Comparison of ENCODE assay signal across 8 cellular contexts in the genomic region with DNA sequence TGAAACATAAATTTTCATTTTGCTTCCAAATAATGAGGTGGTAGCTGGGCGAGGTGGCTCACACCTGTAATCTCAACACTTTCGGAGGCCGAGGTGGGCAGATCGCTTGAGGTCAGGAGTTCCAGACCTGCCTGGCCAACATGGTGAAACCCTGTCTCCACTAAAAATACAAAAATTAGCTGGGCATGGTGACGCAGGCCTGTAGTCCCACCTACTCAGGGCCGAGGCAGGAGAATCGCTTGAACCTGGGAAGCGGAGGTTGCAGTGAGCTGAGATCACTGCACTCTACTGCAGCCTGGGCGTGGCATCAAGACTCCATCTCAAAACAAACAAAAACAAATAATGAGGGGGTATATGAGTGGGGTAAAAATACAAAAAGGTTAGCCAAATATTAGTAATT. TPM values are rescaled to one million over a fixed set of nuclear protein-coding genes. Genes with fewer than 3 reads are reported as not detected.
A peak's percentile ranks its signal among the peaks of the same experiment; 100 is the strongest.
DNase-seq lines count a peak whose midpoint lies in the region; TF ChIP-seq lines count a peak whose summit lies in the region.
"Not testable (repeated sequence)": the region's sequence is repeated elsewhere in the genome, so short reads cannot be mapped to it uniquely, and the experiment has no call there.

No MANE protein-coding gene starts in this region.

- CTCF ChIA-PET in activated CD4-positive, alpha-beta T cell treated with anti-CD3 and anti-CD28 coated beads, Interleukin-2, amount 10 ng/mL, durations not matched to agents 7 days and 5 days (lab: Charles Lee) = interaction anchor here (0.6 to 2.2 kb wide), 3 partner anchors 14 to 267 kb away, joined by 3 to 8 read pairs (median 4); no protein-coding TSS in a partner anchor
- CTCF ChIA-PET in MCF 10A (lab: Yijun Ruan, JAX) = interaction anchor here (0.6 to 3.5 kb wide), 7 partner anchors 9 to 617 kb away, joined by 3 to 15 read pairs (median 3); no protein-coding TSS in a partner anchor

- not testable (repeated sequence) for TF ChIP-seq CTCF in GM12875 (IDR thresholded peaks at IDR 0.05; ENCODE audit: borderline replicate concordance, insufficient read depth, low read depth, low read length); MCF 10A (IDR thresholded peaks at IDR 0.05; ENCODE audit: unreplicated experiment); fibroblast of mammary gland (conservative IDR thresholded peaks at IDR 0.05; ENCODE audit: control insufficient read depth, insufficient read depth, low read depth, low read length); mesothelial cell of epicardium (IDR thresholded peaks at IDR 0.05; ENCODE audit: unreplicated experiment)

- not testable (repeated sequence) for H3K27me3 Mint-ChIP-seq in activated CD4-positive, alpha-beta T cell treated with anti-CD3 and anti-CD28 coated beads, Interleukin-2, amount 10 ng/mL, durations not matched to agents 7 days and 5 days; MCF 10A (ENCODE audit: insufficient read depth, unreplicated experiment); mesothelial cell of epicardium (ENCODE audit: low read depth)

- not testable (repeated sequence) for BruUV-seq in MCF 10A (replicated peaks; lab: Mats Ljungman, UMichigan)

- peak overlapping the region; percentile 93 for H3K4me3 Mint-ChIP-seq in activated CD4-positive, alpha-beta T cell treated with anti-CD3 and anti-CD28 coated beads, Interleukin-2, amount 10 ng/mL, durations not matched to agents 7 days and 5 days
- H3K4me3 Mint-ChIP-seq in MCF 10A (ENCODE audit: unreplicated experiment) (peak overlapping the region; percentile 84), mesothelial cell of epicardium (peak overlapping the region; percentile 93)

- H3K4me1 Mint-ChIP-seq in activated CD4-positive, alpha-beta T cell treated with anti-CD3 and anti-CD28 coated beads, Interleukin-2, amount 10 ng/mL, durations not matched to agents 7 days and 5 days = peaks cover 26% of the 10 kb centered on the region
- H3K4me1 Mint-ChIP-seq in MCF 10A (ENCODE audit: insufficient read depth, unreplicated experiment) (peaks cover 14% of the 10 kb centered on the region), mesothelial cell of epicardium (peaks cover 13% of the 10 kb centered on the region)

- H3K27me3 ChIP-seq in ACC112 (ENCODE audit: insufficient read depth, low read length) = not testable (repeated sequence)

- peaks cover 26% of the 10 kb centered on the region for H3K36me3 ChIP-seq in ACC112 (ENCODE audit: insufficient read depth, low read length)

- peak overlapping the region; percentile 96 for H3K4me3 ChIP-seq in ACC112 (ENCODE audit: low read depth, low read length)
- peak overlapping the region; percentile 96 for H3K4me3 ChIP-seq in GM12875 (ENCODE audit: low read depth, low read length)
- peak overlapping the region; percentile 95 for H3K4me3 ChIP-seq in fibroblast of mammary gland (ENCODE audit: control insufficient read depth, low read depth, low read length)
- H3K4me3 ChIP-seq in skeletal muscle cell (ENCODE audit: low read depth, low read length) = peak overlapping the region; percentile 83

- H3K36me3 Mint-ChIP-seq in activated CD4-positive, alpha-beta T cell treated with anti-CD3 and anti-CD28 coated beads, Interleukin-2, amount 10 ng/mL, durations not matched to agents 7 days and 5 days (ENCODE audit: low read depth) = peaks cover 26% of the 10 kb centered on the region
- not testable (repeated sequence) for H3K36me3 Mint-ChIP-seq in MCF 10A (ENCODE audit: insufficient read depth, unreplicated experiment); mesothelial cell of epicardium

- POLR2A ChIA-PET in activated CD4-positive, alpha-beta T cell treated with anti-CD3 and anti-CD28 coated beads, Interleukin-2, amount 10 ng/mL, durations not matched to agents 7 days and 5 days (lab: Charles Lee) = not testable (repeated sequence)
- POLR2A ChIA-PET in MCF 10A (lab: Yijun Ruan, JAX) = interaction anchor here (0.8 to 7.8 kb wide), 10 partner anchors 8 to 343 kb away, joined by 3 to 131 read pairs (median 6); partner anchors contain the start of gene TOMM20

- peaks cover 42% of the 10 kb centered on the region for H3K79me2 ChIP-seq in ACC112 (ENCODE audit: control insufficient read depth, insufficient read depth, low read length, unreplicated experiment)

- DNase-seq in NCI-H2227 treated with DMSO at 0.1 percent for 48 hours (lab: John Stamatoyannopoulos, UW) (peak; percentile 15), MCF 10A (ENCODE audit: unreplicated experiment) (peak; percentile 30)
- not testable (repeated sequence) for DNase-seq in activated CD4-positive, alpha-beta T cell treated with anti-CD3 and anti-CD28 coated beads, Interleukin-2, amount 10 ng/mL, durations not matched to agents 7 days and 5 days; fibroblast of mammary gland (ENCODE audit: low read depth); mesothelial cell of epicardium (ENCODE audit: low spot score in 2 of 2, unreplicated experiment in 2 of 2); skeletal muscle cell (ENCODE audit: low read depth)

- H3K9me3 Mint-ChIP-seq in activated CD4-positive, alpha-beta T cell treated with anti-CD3 and anti-CD28 coated beads, Interleukin-2, amount 10 ng/mL, durations not matched to agents 7 days and 5 days; MCF 10A (ENCODE audit: unreplicated experiment); mesothelial cell of epicardium: not testable (repeated sequence)

- H3K4me1 ChIP-seq in ACC112 (ENCODE audit: control insufficient read depth, insufficient read depth, low read length, unreplicated experiment) = peaks cover 17% of the 10 kb centered on the region

- intact Hi-C loops in MCF 10A (cut with micrococcal nuclease) = loop anchor here (2.0 to 10.0 kb wide), 2 partner anchors 169 to 685 kb away; partner anchors contain the start of genes ARID4B, GGPS1 and TARBP1

- not testable (repeated sequence) for H3K27ac ChIP-seq in ACC112 (ENCODE audit: low read depth, low read length)

- H3K27ac Mint-ChIP-seq in activated CD4-positive, alpha-beta T cell treated with anti-CD3 and anti-CD28 coated beads, Interleukin-2, amount 10 ng/mL, durations not matched to agents 7 days and 5 days = peak overlapping the region; percentile 84
- H3K27ac Mint-ChIP-seq in MCF 10A (ENCODE audit: low read depth, unreplicated experiment) (peak overlapping the region; percentile 95), mesothelial cell of epicardium (peak overlapping the region; percentile 91)

- H2AFZ ChIP-seq in ACC112 (ENCODE audit: low read length, unreplicated experiment) = peak overlapping the region; percentile 63

RNA-seq across cellular contexts. Expression of gene RBM34, which starts 1.1 kb away (rescaled TPM):
- 100 to 1,000 TPM; 112 to 116 TPM for total RNA-seq in activated CD4-positive, alpha-beta T cell treated with anti-CD3 and anti-CD28 coated beads, Interleukin-2, amount 10 ng/mL, durations not matched to agents 7 days and 5 days
- total RNA-seq in MCF 10A (2022) (150 and 184 TPM in 2 replicates), mesothelial cell of epicardium (62.6 to 72.1 TPM (median 70.8 TPM) in 3 replicates)

RNA-seq across cellular contexts. Expression of gene TOMM20, which starts 31.3 kb away (rescaled TPM):
- total RNA-seq in activated CD4-positive, alpha-beta T cell treated with anti-CD3 and anti-CD28 coated beads, Interleukin-2, amount 10 ng/mL, durations not matched to agents 7 days and 5 days = 10 to 100 TPM; 52.5 to 71.5 TPM
- total RNA-seq in MCF 10A (2022) (309 and 339 TPM in 2 replicates), mesothelial cell of epicardium (166 to 178 TPM (median 171 TPM) in 3 replicates)
